In the genomic region with DNA sequence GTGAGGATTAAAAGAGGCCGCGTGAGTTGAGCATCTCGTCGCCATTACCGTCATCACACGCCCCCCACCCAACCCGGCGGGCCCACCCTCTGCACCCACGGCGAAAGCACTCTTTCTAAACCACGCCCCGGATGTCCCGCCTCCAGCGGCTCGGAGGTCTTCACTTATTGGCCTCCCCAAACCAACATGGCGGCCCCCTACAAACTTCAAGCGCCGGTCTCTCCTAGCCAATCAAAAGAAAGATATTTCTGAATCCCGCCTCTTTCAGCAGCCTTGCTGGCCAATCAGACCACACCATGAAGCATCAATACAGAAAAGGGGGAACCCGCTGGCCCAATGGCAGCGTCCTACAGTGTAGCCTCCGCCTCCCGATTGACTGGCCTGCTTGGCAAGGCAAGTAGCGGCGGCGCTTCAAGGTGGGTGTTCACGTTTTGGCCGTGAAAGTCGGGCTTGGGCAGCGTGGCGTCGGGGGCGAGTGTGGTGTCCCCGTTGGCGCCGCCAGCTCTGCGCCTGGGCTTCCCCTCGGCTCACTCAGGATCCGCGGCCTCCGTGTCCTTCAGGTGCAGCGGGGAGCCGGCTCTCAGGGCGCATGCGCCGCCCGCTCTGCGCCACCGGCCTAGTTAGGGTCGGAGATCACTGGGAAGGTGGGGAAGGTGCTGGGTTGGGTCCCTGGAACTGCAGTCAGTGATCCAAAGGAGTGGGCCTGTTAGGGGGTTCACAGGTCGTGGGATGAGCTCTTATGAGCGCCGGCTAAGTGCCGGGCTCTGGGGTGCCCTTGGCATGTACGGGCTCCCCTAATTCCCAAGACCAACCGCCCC, we compare ENCODE assay signal across 8 cellular contexts. TPM values are rescaled to one million over a fixed set of nuclear protein-coding genes. Genes with fewer than 3 reads are reported as not detected.
DNase-seq lines count a peak whose midpoint lies in the region; ATAC-seq and TF ChIP-seq lines count a peak whose summit lies in the region.

Gene NDUFS8 (plus strand): TSS at position 364 of the 818 bp plus-strand sequence. CDS start 1,471 bp downstream, outside the sequence.

- H3K36me3 Mint-ChIP-seq in T-helper 2 cell treated with Interferon-gamma antibody and Interleukin-4, amounts not matched to agents 5 μg/mL and 100 μg/mL, for 36 hours (ENCODE audit: low read depth), result peaks cover 11% of the 10 kb centered on the region

- H3K4me1 ChIP-seq in ascending aorta (peaks cover 9 to 17% of the 10 kb centered on the region in 2 donors), right cardiac atrium (ENCODE audit: control insufficient read depth, insufficient read depth, low read length) (peaks cover 2% of the 10 kb centered on the region), uterus (peaks cover 8 to 9% of the 10 kb centered on the region in 2 donors)

- TF ChIP-seq CTCF in ascending aorta (IDR thresholded peaks at IDR 0.05) (no peak), uterus (IDR thresholded peaks at IDR 0.05) (no peak)

- no peaks in the 10 kb centered on the region for H3K9me3 Mint-ChIP-seq in T-helper 2 cell treated with Interferon-gamma antibody and Interleukin-4, amounts not matched to agents 5 μg/mL and 100 μg/mL, for 36 hours

- peaks cover 9% of the 10 kb centered on the region for H3K4me1 Mint-ChIP-seq in T-helper 2 cell treated with Interferon-gamma antibody and Interleukin-4, amounts not matched to agents 5 μg/mL and 100 μg/mL, for 36 hours (ENCODE audit: low read depth)

- intact Hi-C loops in ascending aorta (cut with DNase I) (loop anchor here (1.0 to 10.0 kb wide), 5 partner anchors 8 to 434 kb away; partner anchors contain the start of genes ALDH3B1, CHKA and PPP6R3), right cardiac atrium (cut with DNase I) (loop anchor here in 1 of 4 donors (10.0 kb wide), 1 partner anchor 284 kb away; the partner anchor contains the start of gene LRP5), uterus (cut with DNase I; ENCODE audit: low total_unique reads) (no loop called here)

- WGBS in right cardiac atrium, result under 1% methylated on average over 56 of the region's 56 CpGs

- TF ChIP-seq POLR2A in uterus (IDR thresholded peaks at IDR 0.05), result peak in 1 of 2 donors; percentile 47

- no peaks in the 10 kb centered on the region for H3K27me3 ChIP-seq in ascending aorta
- H3K27me3 ChIP-seq in right cardiac atrium (ENCODE audit: control insufficient read depth, insufficient read depth), result no peaks in the 10 kb centered on the region
- H3K27me3 ChIP-seq in uterus, result no peaks in the 10 kb centered on the region

- peak within 1 kb of the TSS; percentile 95 for H3K27ac Mint-ChIP-seq in T-helper 2 cell treated with Interferon-gamma antibody and Interleukin-4, amounts not matched to agents 5 μg/mL and 100 μg/mL, for 36 hours

- H3K27ac ChIP-seq in ascending aorta (peak within 1 kb of the TSS; percentile 73 to 77), right cardiac atrium (ENCODE audit: low read length) (peak within 1 kb of the TSS; percentile 98), uterus (peak within 1 kb of the TSS; percentile 78 to 89)

- DNase-seq in NCI-H1930 (lab: John Stamatoyannopoulos, UW), result peak; percentile 97 to 99
- DNase-seq in T-helper 2 cell treated with Interferon-gamma antibody and Interleukin-4, amounts not matched to agents 5 μg/mL and 100 μg/mL, for 36 hours (ENCODE audit: low spot score), result peak; percentile 95
- DNase-seq in ascending aorta (ENCODE audit: low spot score in 2 of 2), result peak; percentile 95 to 99
- DNase-seq in right cardiac atrium, result peak; percentile 98 to 99 (median 98)
- peak; percentile 96 for DNase-seq in pulmonary artery endothelial cell (ENCODE audit: low read depth, low spot score)
- DNase-seq in uterus, result peak; percentile 96 to 98

- H3K4me3 Mint-ChIP-seq in T-helper 2 cell treated with Interferon-gamma antibody and Interleukin-4, amounts not matched to agents 5 μg/mL and 100 μg/mL, for 36 hours, result peak within 1 kb of the TSS; percentile 97

- H3K36me3 ChIP-seq in ascending aorta (peaks cover 17 to 18% of the 10 kb centered on the region in 2 donors), uterus (no peaks in the 10 kb centered on the region)

- ATAC-seq in GM18502 (IDR thresholded peaks at IDR 0.05; ENCODE audit: poor library complexity, unreplicated experiment) (peak; percentile 96), HG02970 (IDR thresholded peaks at IDR 0.05; ENCODE audit: low FRiP score, unreplicated experiment) (peak; percentile 85), right cardiac atrium (peak; percentile 94)

- no peaks in the 10 kb centered on the region for H3K9me3 ChIP-seq in ascending aorta
- no peaks in the 10 kb centered on the region for H3K9me3 ChIP-seq in right cardiac atrium (ENCODE audit: control insufficient read depth, low read length)
- H3K9me3 ChIP-seq in uterus, result no peaks in the 10 kb centered on the region

- no peaks in the 10 kb centered on the region for H3K27me3 Mint-ChIP-seq in T-helper 2 cell treated with Interferon-gamma antibody and Interleukin-4, amounts not matched to agents 5 μg/mL and 100 μg/mL, for 36 hours (ENCODE audit: low read depth)

- H3K4me3 ChIP-seq in ascending aorta, result peak within 1 kb of the TSS; percentile 75 to 96
- H3K4me3 ChIP-seq in right cardiac atrium (ENCODE audit: low read length), result peak within 1 kb of the TSS; percentile 57
- H3K4me3 ChIP-seq in uterus, result peak within 1 kb of the TSS; percentile 70 to 92

RNA-seq across cellular contexts. Expression of gene NDUFS8, which starts in this region (rescaled TPM):
- total RNA-seq in ascending aorta (316 TPM), right cardiac atrium (100 to 1,000 TPM; 334 to 454 (median 391) TPM), pulmonary artery endothelial cell (105 and 116 TPM in 2 replicates), uterus (100 to 1,000 TPM in 2 of 4 donors, 10 to 100 TPM in 2; 53.4 to 291 (median 139) TPM)
- polyA plus RNA-seq in right cardiac atrium, result 642 TPM

Comparison
In these comparisons a context has a peak if more than half of its experiments do, and no peak if none do; other contexts are left out.
1. Peak in every context shown above with its lines: DNase-seq, ATAC-seq, H3K4me3 ChIP-seq and H3K27ac ChIP-seq.